21 cellular contexts compared by ENCODE assay signal in genomic region chr3:56624725-56625124, GRCh38. TPM values are rescaled to one million over a fixed set of nuclear protein-coding genes. Genes with fewer than 3 reads are reported as not detected.
DNase-seq lines count a peak whose midpoint lies in the region; ATAC-seq and TF ChIP-seq lines count a peak whose summit lies in the region.
"Had no signal": no experiment of that assay in that cellular context is flagged by ENCODE, and none has a peak within 500 bp of the region (broad histone marks: within the 10 kb centered on the region; RNA-seq: fewer than 3 reads in every experiment).

No MANE protein-coding gene starts in this region.

- no peak for TF ChIP-seq POLR2A in thyroid gland (IDR thresholded peaks at IDR 0.05)

- no peaks in the 10 kb centered on the region for H3K27me3 ChIP-seq in CD8-positive, alpha-beta memory T cell (ENCODE audit: insufficient read depth, low read length, poor library complexity, severe bottlenecking)
- no peaks in the 10 kb centered on the region for H3K27me3 ChIP-seq in thyroid gland
- H3K27me3 ChIP-seq: breast epithelium, MG63 had no signal

- TF ChIP-seq CTCF in fibroblast of villous mesenchyme (IDR thresholded peaks at IDR 0.05; ENCODE audit: insufficient read depth, low read depth, low read length) (no peak), thyroid gland (IDR thresholded peaks at IDR 0.05) (no peak)

- 86 to 91% methylated on average over 3 of the region's 3 CpGs for WGBS in thyroid gland, 2 donors

- POLR2A ChIA-PET in CD8-positive, alpha-beta memory T cell (lab: Charles Lee) = no interaction called here

- peaks cover 35% of the 10 kb centered on the region for H3K36me3 ChIP-seq in CD8-positive, alpha-beta memory T cell (ENCODE audit: insufficient read depth, low read length)
- peaks cover 35 to 36% of the 10 kb centered on the region in 2 donors for H3K36me3 ChIP-seq in thyroid gland
- H3K36me3 ChIP-seq: breast epithelium had no signal

- no peak overlapping the region for H3K4me3 ChIP-seq in CD8-positive, alpha-beta memory T cell (ENCODE audit: low read length)
- no peak overlapping the region for H3K4me3 ChIP-seq in fibroblast of villous mesenchyme (ENCODE audit: low read depth, low read length)
- no peak overlapping the region for H3K4me3 ChIP-seq in thyroid gland (replicated peaks in 1 of 3)
- H3K4me3 ChIP-seq: breast epithelium, left ventricle myocardium inferior, MG63, PC-9 had no signal

- CTCF ChIA-PET in CD8-positive, alpha-beta memory T cell (lab: Charles Lee) = interaction anchor here (1.0 to 2.0 kb wide), 4 partner anchors 18 to 49 kb away, joined by 3 to 7 read pairs (median 4); no protein-coding TSS in a partner anchor

- H3K9me3 Mint-ChIP-seq in CD8-positive, alpha-beta memory T cell = no peaks in the 10 kb centered on the region
- no peaks in the 10 kb centered on the region for H3K9me3 Mint-ChIP-seq in activated naive CD8-positive, alpha-beta T cell treated with anti-CD3 and anti-CD28 coated beads for 36 hours
- H3K9me3 Mint-ChIP-seq: naive B cell had no signal

- H3K9me3 ChIP-seq in CD8-positive, alpha-beta memory T cell (ENCODE audit: low read length) = no peaks in the 10 kb centered on the region
- H3K9me3 ChIP-seq in thyroid gland = no peaks in the 10 kb centered on the region
- H3K9me3 ChIP-seq: breast epithelium, left ventricle myocardium inferior, MG63 had no signal

- no peak overlapping the region for H3K27ac ChIP-seq in CD8-positive, alpha-beta memory T cell (ENCODE audit: low read depth, low read length)
- no peak overlapping the region for H3K27ac ChIP-seq in thyroid gland
- H3K27ac ChIP-seq: breast epithelium, left ventricle myocardium inferior, PC-9, VCaP had no signal

- DNase-seq in AG08395 (ENCODE audit: low spot score) = peak; percentile 58
- no peak for DNase-seq in CD8-positive, alpha-beta memory T cell
- no peak for DNase-seq in activated naive CD8-positive, alpha-beta T cell treated with anti-CD3 and anti-CD28 coated beads for 36 hours
- DNase-seq in fibroblast of villous mesenchyme (ENCODE audit: low read depth) = peak; percentile 47
- no peak for DNase-seq in NCI-H2029 treated with DMSO at 0.1 percent for 48 hours (lab: John Stamatoyannopoulos, UW)
- no peak for DNase-seq in NK-92 (lab: John Stamatoyannopoulos, UW; ENCODE audit: unreplicated experiment)
- no peak for DNase-seq in thyroid gland
- DNase-seq: activated CD8-positive, alpha-beta memory T cell treated with anti-CD3 and anti-CD28 coated beads for 24 hours; C1 segment of cervical spinal cord; DMS79 treated with DMSO at 0.1 percent for 48 hours; foreskin melanocyte; left ventricle myocardium inferior; MG63; naive B cell; NCI-H1930; NCI-H526 treated with DMSO at 0.1 percent for 48 hours; PC-9; retina had no signal

- peak overlapping the region in 5 of 8 donors; percentile 42 to 66 (median 58) for H3K27ac Mint-ChIP-seq in CD8-positive, alpha-beta memory T cell
- H3K27ac Mint-ChIP-seq in activated naive CD8-positive, alpha-beta T cell treated with anti-CD3 and anti-CD28 coated beads for 36 hours = peak overlapping the region; percentile 26

- no peak for ATAC-seq in esophagus mucosa

- peaks cover 5 to 87% (median 14%) of the 10 kb centered on the region in 3 donors for H3K36me3 Mint-ChIP-seq in CD8-positive, alpha-beta memory T cell
- H3K36me3 Mint-ChIP-seq in activated naive CD8-positive, alpha-beta T cell treated with anti-CD3 and anti-CD28 coated beads for 36 hours = peaks cover 35% of the 10 kb centered on the region

- no peaks in the 10 kb centered on the region for H3K27me3 Mint-ChIP-seq in CD8-positive, alpha-beta memory T cell
- no peaks in the 10 kb centered on the region for H3K27me3 Mint-ChIP-seq in activated naive CD8-positive, alpha-beta T cell treated with anti-CD3 and anti-CD28 coated beads for 36 hours
- H3K27me3 Mint-ChIP-seq: naive B cell had no signal

- no peak overlapping the region for H3K4me3 Mint-ChIP-seq in CD8-positive, alpha-beta memory T cell
- H3K4me3 Mint-ChIP-seq in activated naive CD8-positive, alpha-beta T cell treated with anti-CD3 and anti-CD28 coated beads for 36 hours = no peak overlapping the region
- H3K4me3 Mint-ChIP-seq: naive B cell had no signal

- peaks cover 21 to 34% (median 21%) of the 10 kb centered on the region in 3 donors for H3K4me1 Mint-ChIP-seq in CD8-positive, alpha-beta memory T cell
- H3K4me1 Mint-ChIP-seq in activated naive CD8-positive, alpha-beta T cell treated with anti-CD3 and anti-CD28 coated beads for 36 hours = peaks cover 12% of the 10 kb centered on the region

- intact Hi-C loops in thyroid gland (cut with DNase I) = no loop called here

- H3K4me1 ChIP-seq in CD8-positive, alpha-beta memory T cell (ENCODE audit: insufficient read depth, low read length) = no peaks in the 10 kb centered on the region
- H3K4me1 ChIP-seq in thyroid gland = peaks cover 4 to 14% of the 10 kb centered on the region in 2 donors
- H3K4me1 ChIP-seq: breast epithelium, left ventricle myocardium inferior had no signal

RNA-seq across cellular contexts. Expression of gene TASOR, which starts 58.3 kb away (rescaled TPM):
- 10 to 100 TPM; 60.7 to 62.7 TPM for total RNA-seq in CD8-positive, alpha-beta memory T cell
- polyA plus RNA-seq in CD8-positive, alpha-beta memory T cell = 34.7 TPM
- 10 to 100 TPM; 50.5 TPM for total RNA-seq in activated naive CD8-positive, alpha-beta T cell treated with anti-CD3 and anti-CD28 coated beads for 36 hours
- total RNA-seq in fibroblast of villous mesenchyme = 61.2 and 94.1 TPM in 2 replicates
- total RNA-seq in esophagus mucosa = 30.0 TPM
- total RNA-seq in thyroid gland = 100 to 1,000 TPM in 3 of 4 donors, 10 to 100 TPM in 1; 93.7 to 129 (median 103) TPM

Comparison
In these comparisons a context has a peak if more than half of its experiments do, and no peak if none do; other contexts are left out.
1. DNase-seq: peak in AG08395 (single experiment) and fibroblast of villous mesenchyme (single experiment); none in CD8-positive, alpha-beta memory T cell (0 of 5), activated naive CD8-positive, alpha-beta T cell treated with anti-CD3 and anti-CD28 coated beads for 36 hours (single experiment), NCI-H2029 treated with DMSO at 0.1 percent for 48 hours (single experiment), NK-92 (single experiment) and thyroid gland (0 of 2).